28 cellular contexts compared by ENCODE assay signal in the genomic region with DNA sequence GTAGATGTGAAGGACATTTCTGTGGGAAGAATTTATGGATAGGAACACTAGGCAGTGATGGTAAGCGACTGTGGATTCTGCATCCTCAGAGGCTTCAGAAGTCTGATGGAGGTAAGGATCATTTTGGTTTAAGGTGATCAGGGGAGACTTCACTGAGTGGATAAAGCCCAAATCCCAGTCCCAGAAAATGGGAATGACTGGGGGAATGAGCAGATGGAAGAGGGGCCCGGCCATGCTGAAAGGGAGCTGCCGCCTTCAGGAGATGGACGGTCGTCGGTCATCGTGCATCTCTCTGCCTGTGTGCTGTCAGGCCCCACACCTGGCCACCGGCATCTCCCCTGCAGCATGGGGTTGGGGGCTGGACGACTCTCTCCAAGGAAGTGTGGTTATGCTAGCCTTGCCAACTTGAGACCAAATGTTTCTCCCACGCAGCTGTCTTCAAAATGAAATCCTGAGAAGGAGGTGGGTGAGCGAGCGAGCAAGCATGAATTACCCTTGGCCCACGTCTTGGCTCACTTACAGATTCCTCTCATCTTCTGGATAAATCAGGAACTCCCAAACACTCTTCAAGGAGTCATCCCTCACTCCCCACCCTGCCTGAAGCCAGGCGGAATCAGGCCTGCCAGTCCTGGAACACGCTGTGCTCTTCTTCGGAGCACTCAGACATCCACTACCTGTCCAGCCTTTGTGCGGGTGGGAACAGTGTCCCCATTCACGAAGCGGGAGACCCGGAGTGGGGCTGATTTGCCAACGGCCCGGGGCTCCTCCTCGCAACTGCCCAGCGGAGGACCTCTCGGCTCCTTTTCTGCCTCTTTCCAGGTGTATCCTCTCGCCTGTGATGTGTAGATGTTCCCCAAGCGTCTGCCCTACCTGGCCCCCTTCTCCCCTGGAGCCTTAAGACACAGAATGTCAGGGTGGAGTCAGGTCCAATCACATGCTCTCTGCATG.
A peak's percentile ranks its signal among the peaks of the same experiment; 100 is the strongest.
DNase-seq lines count a peak whose midpoint lies in the region; ATAC-seq, FAIRE-seq and TF ChIP-seq lines count a peak whose summit lies in the region.
"Had no signal": no experiment of that assay in that cellular context is flagged by ENCODE, and none has a peak within 500 bp of the region (broad histone marks: within the 10 kb centered on the region; RNA-seq: fewer than 3 reads in every experiment).

No MANE protein-coding gene starts in this region.

- peaks cover 46 to 100% (median 97%) of the 10 kb centered on the region in 10 experiments for H3K4me1 ChIP-seq in BLaER1 treated with 17β-estradiol and CSF1 and Interleukin-3, amounts not matched to agents 10 nM and 100 nM
- H3K4me1 ChIP-seq: A549, foreskin keratinocyte had no signal

- no peaks in the 10 kb centered on the region for H3K27me3 ChIP-seq in BLaER1 treated with 17β-estradiol and CSF1 and Interleukin-3, amounts not matched to agents 10 nM and 100 nM
- H3K27me3 ChIP-seq: foreskin keratinocyte, suprapubic skin, upper lobe of right lung had no signal

- peak overlapping the region in 1 of 10 experiments; percentile 2; a peak in 3 of 20 replicates for H3K4me3 ChIP-seq in BLaER1 treated with 17β-estradiol and CSF1 and Interleukin-3, amounts not matched to agents 10 nM and 100 nM
- no peak overlapping the region for H3K4me3 ChIP-seq in skeletal muscle cell (ENCODE audit: low read depth, low read length)
- H3K4me3 ChIP-seq: A549, skin epidermis, suprapubic skin, upper lobe of right lung had no signal

- FAIRE-seq in GM12891 (lab: Jason Lieb, UNC) = no peak
- FAIRE-seq: A549, H54 had no signal

- peaks cover 0 to 15% (median 7%) of the 10 kb centered on the region in 11 experiments; a peak in 9 of 22 replicates for H4K20me1 ChIP-seq in BLaER1 treated with 17β-estradiol and CSF1 and Interleukin-3, amounts not matched to agents 10 nM and 100 nM

- H3K27ac ChIP-seq in BLaER1 treated with 17β-estradiol and CSF1 and Interleukin-3, amounts not matched to agents 10 nM and 100 nM = peak overlapping the region in 8 of 11 experiments; percentile 83 to 96 (median 91); a peak in 15 of 22 replicates
- H3K27ac ChIP-seq in angular gyrus (ENCODE audit: low read depth, low read length) = peak overlapping the region; percentile 44
- H3K27ac ChIP-seq: A549, foreskin keratinocyte, suprapubic skin, upper lobe of right lung, WERI-Rb-1 had no signal

- H3K9me3 ChIP-seq in BLaER1 treated with 17β-estradiol and CSF1 and Interleukin-3, amounts not matched to agents 10 nM and 100 nM (replicated peaks in 1 of 11) = 0 out of 22 replicates have a peak, but pooled peaks cover 0 to 4% (median 0%) of the 10 kb centered on the region in 11 experiments
- H3K9me3 ChIP-seq: A549, suprapubic skin, upper lobe of right lung had no signal

- H3K9ac ChIP-seq in BLaER1 treated with 17β-estradiol and CSF1 and Interleukin-3, amounts not matched to agents 10 nM and 100 nM = peak overlapping the region in 6 of 11 experiments; percentile 29 to 83 (median 74); a peak in 9 of 22 replicates

- peak; percentile 68 for DNase-seq in inferior parietal cortex (ENCODE audit: extremely low spot score)
- DNase-seq in skeletal muscle cell (ENCODE audit: low read depth) = peak; percentile 29
- DNase-seq in GM12891 (ENCODE audit: insufficient read length, low spot score) = no peak
- no peak for DNase-seq in NCI-H2196 treated with DMSO at 0.1 percent for 48 hours (lab: John Stamatoyannopoulos, UW; ENCODE audit: unreplicated experiment)
- DNase-seq: activated CD4-positive, alpha-beta T cell treated with anti-CD3 and anti-CD28 coated beads for 4 hours; activated effector memory CD4-positive, alpha-beta T cell treated with Interleukin-2 at 50 U/mL for 16 hours; activated T-cell treated with anti-CD3 and anti-CD28 coated beads for 4 hours; AML-193; CD8-positive, alpha-beta T cell; foreskin keratinocyte; Kasumi-1; naive B cell; NCI-H146; NCI-H446; NCI-H748 treated with DMSO at 0.1 percent for 48 hours; SIG-M5; upper lobe of right lung; WERI-Rb-1 had no signal

- H3K36me3 ChIP-seq in BLaER1 treated with 17β-estradiol and CSF1 and Interleukin-3, amounts not matched to agents 10 nM and 100 nM = peaks cover 0 to 53% (median 34%) of the 10 kb centered on the region in 11 experiments; a peak in 16 of 22 replicates
- H3K36me3 ChIP-seq: suprapubic skin, upper lobe of right lung, WERI-Rb-1 had no signal

- TF ChIP-seq POLR2A in GM12891 (IDR thresholded peaks at IDR 0.05; ENCODE audit: low read depth, low read length) = no peak

- peak overlapping the region; percentile 7 to 93 (median 86); a peak in 20 of 22 replicates for H3K4me2 ChIP-seq in BLaER1 treated with 17β-estradiol and CSF1 and Interleukin-3, amounts not matched to agents 10 nM and 100 nM
- H3K4me2 ChIP-seq: A549 had no signal

- no peak for ATAC-seq in HG03095 (IDR thresholded peaks at IDR 0.05; ENCODE audit: unreplicated experiment)
- ATAC-seq in GM18520 (IDR thresholded peaks at IDR 0.05; ENCODE audit: unreplicated experiment) = no peak
- ATAC-seq: CD8-positive, alpha-beta T cell; esophagus mucosa; foreskin keratinocyte; stimulated activated memory B cell treated with anti-CD40 and anti-IgM and Interleukin-4, amounts not matched to agents 10 μg/mL and 1 μg/mL and 100 μg/mL, for 72 hours; upper lobe of right lung had no signal

TF ChIP-seq in GM12891, 5 proteins besides CTCF, POLR2A, EP300 and RAD21:
- TF ChIP-seq POLR2AphosphoS5 (IDR thresholded peaks at IDR 0.05; ENCODE audit: low read depth, low read length) = no peak
- no peak for TF ChIP-seq PAX5 (IDR thresholded peaks at IDR 0.05; ENCODE audit: insufficient read depth, low read length, severe bottlenecking)
- TF ChIP-seq POU2F2 (IDR thresholded peaks at IDR 0.05; ENCODE audit: low read depth, low read length) = no peak
- no peak for TF ChIP-seq TAF1 (IDR thresholded peaks at IDR 0.05; ENCODE audit: low read depth, low read length)
- no peak for TF ChIP-seq SPI1 (IDR thresholded peaks at IDR 0.05; ENCODE audit: low read depth, low read length)

Comparison
In these comparisons a context has a peak if more than half of its experiments do, and no peak if none do; other contexts are left out.
1. DNase-seq: peak in inferior parietal cortex (single experiment) and skeletal muscle cell (single experiment); none in GM12891 (single experiment) and NCI-H2196 treated with DMSO at 0.1 percent for 48 hours (single experiment).